2 cellular contexts compared by ENCODE assay signal in the genomic region with DNA sequence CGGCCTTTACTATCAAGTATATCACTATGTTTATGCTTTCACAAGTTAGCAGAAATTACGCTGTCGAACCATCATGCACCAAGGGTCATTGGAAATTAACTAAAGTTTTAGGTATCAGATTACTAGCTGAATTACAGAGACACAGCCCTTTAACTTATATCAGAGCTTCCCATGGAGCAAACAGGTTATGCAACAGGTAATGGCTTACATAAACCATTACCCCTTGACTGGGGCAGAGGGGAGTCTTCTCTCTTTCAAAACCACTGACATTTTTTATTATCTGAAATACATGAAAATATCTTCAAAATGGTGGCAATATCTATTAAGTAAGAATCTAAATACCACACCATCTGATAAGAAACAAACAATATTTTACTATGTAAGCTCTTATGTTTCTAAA.
TF ChIP-seq lines count a peak whose summit lies in the region.

No MANE protein-coding gene starts in this region.

TF ChIP-seq in IMR-90, 13 proteins besides CTCF, POLR2A, EP300 and RAD21 (continued from another document):
- no peak for TF ChIP-seq RCOR1 (IDR thresholded peaks at IDR 0.05; ENCODE audit: insufficient replicate concordance, low read length)

TF ChIP-seq in H1, 55 proteins besides CTCF, POLR2A, EP300 and RAD21 (continued from another document):
- peak; percentile 84 for TF ChIP-seq CEBPB (IDR thresholded peaks at IDR 0.05; ENCODE audit: low read depth, low read length)
- TF ChIP-seq MAX (IDR thresholded peaks at IDR 0.05): no peak
- TF ChIP-seq SP4 (IDR thresholded peaks at IDR 0.05; ENCODE audit: low read length): no peak
- TF ChIP-seq CHD2 (IDR thresholded peaks at IDR 0.05; ENCODE audit: low read length): no peak
